15 cellular contexts compared by ENCODE assay signal in the genomic region with DNA sequence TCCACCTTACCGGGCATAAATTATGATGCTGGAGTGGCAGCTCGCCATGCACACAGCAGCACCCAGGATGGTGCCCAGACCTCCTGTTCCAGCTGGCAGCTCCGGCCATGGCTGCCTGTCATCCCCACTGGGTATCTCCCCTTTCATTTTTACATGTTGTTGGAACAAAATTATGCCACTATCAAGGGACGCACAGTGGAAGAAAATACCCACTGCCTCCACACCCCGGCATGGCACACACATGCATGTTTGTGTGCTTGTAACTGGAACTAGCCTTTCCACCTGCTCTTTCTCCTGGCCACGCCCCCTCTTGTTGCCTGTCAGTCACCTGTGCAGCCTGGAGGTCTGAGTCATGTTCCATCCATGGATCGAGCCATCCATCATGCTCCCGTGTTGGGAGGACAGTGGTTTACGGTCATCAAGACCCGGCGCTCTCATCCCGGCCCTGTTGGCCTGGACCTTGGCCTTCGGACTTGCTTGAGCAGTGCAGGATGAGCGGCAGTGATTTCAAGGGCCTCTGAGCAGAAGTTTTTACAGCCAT.
DNase-seq lines count a peak whose midpoint lies in the region; ATAC-seq and TF ChIP-seq lines count a peak whose summit lies in the region.
"Had no signal": no experiment of that assay in that cellular context is flagged by ENCODE, and none has a peak within 500 bp of the region (broad histone marks: within the 10 kb centered on the region; RNA-seq: fewer than 3 reads in every experiment).

No MANE protein-coding gene starts in this region.

- H3K9me3 ChIP-seq in right lobe of liver (no peaks in the 10 kb centered on the region), uterus (no peaks in the 10 kb centered on the region)

- H3K27me3 ChIP-seq in right lobe of liver (no peaks in the 10 kb centered on the region), uterus (no peaks in the 10 kb centered on the region)

- WGBS in right lobe of liver (ENCODE audit: insufficient coverage, low coverage, low lambda C conversion rate, missing lambda C conversion rate): 72% methylated on average over 4 of the region's 14 CpGs

- peak; percentile 18 for DNase-seq in activated CD8-positive, alpha-beta memory T cell treated with anti-CD3 and anti-CD28 coated beads, Interleukin-2, amount 10 ng/mL, durations not matched to agents 7 days and 5 days
- DNase-seq in activated CD8-positive, alpha-beta memory T cell treated with anti-CD3 and anti-CD28 coated beads, Interleukin-2, amount 50 U/mL, for 4 hours: no peak
- DNase-seq in NCI-H510A treated with DMSO at 0.1 percent for 48 hours (lab: John Stamatoyannopoulos, UW) (peak; percentile 68), right lobe of liver (peak in 2 of 3 donors; percentile 28 to 35), type B pancreatic cell (ENCODE audit: extremely low spot score, unreplicated experiment) (peak; percentile 60), uterus (no peak), HuH-7 (ENCODE audit: low spot score) (no peak), NCI-H1694 (lab: John Stamatoyannopoulos, UW) (no peak)
- DNase-seq: activated T-cell treated with anti-CD3 and anti-CD28 coated beads, Interleukin-2, amount 50 U/mL, for 48 hours; Calu3; NCI-H446; T-helper 1 cell had no signal

- no peak overlapping the region for H3K4me3 ChIP-seq in right lobe of liver
- no peak overlapping the region for H3K4me3 ChIP-seq in uterus
- H3K4me3 ChIP-seq: skin epidermis had no signal

- H3K4me1 ChIP-seq in right lobe of liver: no peaks in the 10 kb centered on the region
- H3K4me1 ChIP-seq in uterus: no peaks in the 10 kb centered on the region

- TF ChIP-seq CTCF in right lobe of liver (IDR thresholded peaks at IDR 0.05) (no peak), type B pancreatic cell (conservative IDR thresholded peaks at IDR 0.05) (no peak), uterus (IDR thresholded peaks at IDR 0.05) (no peak)

- CTCF ChIA-PET in activated CD8-positive, alpha-beta memory T cell treated with anti-CD3 and anti-CD28 coated beads, Interleukin-2, amount 10 ng/mL, durations not matched to agents 7 days and 5 days (lab: Charles Lee): no interaction called here

- TF ChIP-seq POLR2A in right lobe of liver (IDR thresholded peaks at IDR 0.05) (no peak), uterus (IDR thresholded peaks at IDR 0.05) (no peak)

- no peaks in the 10 kb centered on the region for H3K4me1 Mint-ChIP-seq in activated CD8-positive, alpha-beta memory T cell treated with anti-CD3 and anti-CD28 coated beads, Interleukin-2, amount 10 ng/mL, durations not matched to agents 7 days and 5 days
- no peaks in the 10 kb centered on the region for H3K4me1 Mint-ChIP-seq in type B pancreatic cell (ENCODE audit: unreplicated experiment)

- intact Hi-C loops in right lobe of liver (cut with DNase I) (no loop called here), uterus (cut with DNase I; ENCODE audit: low total_unique reads) (no loop called here)

- H3K27ac ChIP-seq in right lobe of liver: no peak overlapping the region
- H3K27ac ChIP-seq in uterus: no peak overlapping the region
- H3K27ac ChIP-seq: skin epidermis had no signal

- H3K36me3 Mint-ChIP-seq in activated CD8-positive, alpha-beta memory T cell treated with anti-CD3 and anti-CD28 coated beads, Interleukin-2, amount 10 ng/mL, durations not matched to agents 7 days and 5 days: no peaks in the 10 kb centered on the region
- H3K36me3 Mint-ChIP-seq in type B pancreatic cell: no peaks in the 10 kb centered on the region

- peaks cover 4% of the 10 kb centered on the region for H3K9me3 Mint-ChIP-seq in activated CD8-positive, alpha-beta memory T cell treated with anti-CD3 and anti-CD28 coated beads, Interleukin-2, amount 10 ng/mL, durations not matched to agents 7 days and 5 days (ENCODE audit: low read depth)
- no peaks in the 10 kb centered on the region for H3K9me3 Mint-ChIP-seq in type B pancreatic cell
- H3K9me3 Mint-ChIP-seq: dendritic cell treated with granulocyte-macrophage colony-stimulating factor and Interleukin-4, amounts not matched to agents 40 ng/mL and 50 ng/mL, for 4 days had no signal

- H3K4me3 Mint-ChIP-seq in activated CD8-positive, alpha-beta memory T cell treated with anti-CD3 and anti-CD28 coated beads, Interleukin-2, amount 10 ng/mL, durations not matched to agents 7 days and 5 days: no peak overlapping the region
- no peak overlapping the region for H3K4me3 Mint-ChIP-seq in type B pancreatic cell
- H3K4me3 Mint-ChIP-seq: dendritic cell treated with granulocyte-macrophage colony-stimulating factor and Interleukin-4, amounts not matched to agents 40 ng/mL and 50 ng/mL, for 4 days had no signal

- no peak for ATAC-seq in activated CD8-positive, alpha-beta memory T cell treated with anti-CD3 and anti-CD28 coated beads, Interleukin-2, amount 10 ng/mL, durations not matched to agents 7 days and 5 days
- no peak for ATAC-seq in right lobe of liver
- ATAC-seq: Panc1 had no signal

- H3K36me3 ChIP-seq in right lobe of liver: no peaks in the 10 kb centered on the region
- H3K36me3 ChIP-seq in uterus: no peaks in the 10 kb centered on the region

- no peak overlapping the region for H3K27ac Mint-ChIP-seq in activated CD8-positive, alpha-beta memory T cell treated with anti-CD3 and anti-CD28 coated beads, Interleukin-2, amount 10 ng/mL, durations not matched to agents 7 days and 5 days
- no peak overlapping the region for H3K27ac Mint-ChIP-seq in type B pancreatic cell
- H3K27ac Mint-ChIP-seq: dendritic cell treated with granulocyte-macrophage colony-stimulating factor and Interleukin-4, amounts not matched to agents 40 ng/mL and 50 ng/mL, for 4 days had no signal

- no peaks in the 10 kb centered on the region for H3K27me3 Mint-ChIP-seq in activated CD8-positive, alpha-beta memory T cell treated with anti-CD3 and anti-CD28 coated beads, Interleukin-2, amount 10 ng/mL, durations not matched to agents 7 days and 5 days
- H3K27me3 Mint-ChIP-seq in type B pancreatic cell: peaks cover 16% of the 10 kb centered on the region
- H3K27me3 Mint-ChIP-seq: dendritic cell treated with granulocyte-macrophage colony-stimulating factor and Interleukin-4, amounts not matched to agents 40 ng/mL and 50 ng/mL, for 4 days had no signal

Comparison
In these comparisons a context has a peak if more than half of its experiments do, and no peak if none do; other contexts are left out.
1. DNase-seq: peak in activated CD8-positive, alpha-beta memory T cell treated with anti-CD3 and anti-CD28 coated beads, Interleukin-2, amount 10 ng/mL, durations not matched to agents 7 days and 5 days (single experiment), NCI-H510A treated with DMSO at 0.1 percent for 48 hours (single experiment), right lobe of liver (2 of 3) and type B pancreatic cell (single experiment); none in activated CD8-positive, alpha-beta memory T cell treated with anti-CD3 and anti-CD28 coated beads, Interleukin-2, amount 50 U/mL, for 4 hours (single experiment), uterus (0 of 2), HuH-7 (single experiment) and NCI-H1694 (single experiment).